29 cellular contexts compared by ENCODE assay signal in the genomic region with DNA sequence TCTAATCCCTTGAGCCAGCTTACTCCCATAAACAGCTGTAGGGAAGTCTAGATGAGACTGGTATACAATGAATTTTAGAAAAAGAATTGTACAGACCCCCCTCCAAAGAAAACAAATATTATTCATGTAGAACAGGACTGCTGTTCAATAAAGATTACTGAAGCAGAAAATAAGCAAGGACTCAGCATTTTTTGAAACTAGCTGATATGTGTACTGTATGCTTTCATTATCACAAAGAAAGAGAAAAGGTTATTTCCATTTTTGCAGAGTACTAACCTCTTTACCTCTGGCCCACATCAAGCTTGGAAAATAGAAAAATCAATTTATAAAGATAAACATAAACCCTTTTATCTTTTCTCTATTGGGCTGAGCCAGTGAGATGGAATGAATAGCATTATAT.
"Had no signal": no experiment of that assay in that cellular context is flagged by ENCODE, and none has a peak within 500 bp of the region (broad histone marks: within the 10 kb centered on the region; RNA-seq: fewer than 3 reads in every experiment).

No MANE protein-coding gene starts in this region.

- H3K4me3 ChIP-seq: body of pancreas, breast epithelium, PC-9 had no signal

- H2AFZ ChIP-seq: PC-9 had no signal

- ATAC-seq: activated CD4-positive, alpha-beta T cell treated with anti-CD3 and anti-CD28 coated beads for 36 hours; activated CD4-positive, CD25-positive, alpha-beta regulatory T cell treated with anti-CD3 and anti-CD28 coated beads, Interleukin-2, amount 50 U/mL, for 24 hours; activated CD8-positive, alpha-beta T cell treated with anti-CD3 and anti-CD28 coated beads, Interleukin-2, amount 10 ng/mL, durations not matched to agents 7 days and 5 days; body of pancreas; WTC11 had no signal

- H3K27ac ChIP-seq: body of pancreas, breast epithelium, PC-9 had no signal

- H3K36me3 ChIP-seq: breast epithelium had no signal

- H3K4me1 ChIP-seq: body of pancreas, breast epithelium had no signal

- H3K4me2 ChIP-seq: PC-9 had no signal

- DNase-seq: activated CD4-positive, alpha-beta T cell treated with anti-CD3 and anti-CD28 coated beads for 36 hours; activated CD4-positive, alpha-beta T cell treated with anti-CD3 and anti-CD28 coated beads, Interleukin-2, amount 10 ng/mL, durations not matched to agents 7 days and 5 days; activated CD4-positive, alpha-beta T cell treated with anti-CD3 and anti-CD28 coated beads, Interleukin-2, amount 50 U/mL, for 48 hours; activated CD8-positive, alpha-beta T cell treated with anti-CD3 and anti-CD28 coated beads, Interleukin-2, amount 10 ng/mL, durations not matched to agents 7 days and 5 days; activated gamma-delta T cell; activated naive CD4-positive, alpha-beta T cell treated with Interleukin-2 at 50 U/mL for 16 hours; activated naive CD8-positive, alpha-beta T cell treated with anti-CD3 and anti-CD28 coated beads, Interleukin-2, amount 10 ng/mL, durations not matched to agents 7 days and 5 days; activated T-cell treated with anti-CD3 and anti-CD28 coated beads, Interleukin-2, amount 50 U/mL, for 24 hours; amygdala; body of pancreas; Karpas-422; KBM-7; NCI-H1417 treated with DMSO at 0.1 percent for 48 hours; NCI-H187 treated with DMSO at 0.1 percent for 48 hours; NCI-H2171 treated with DMSO at 0.1 percent for 48 hours; NCI-H226; NCI-H446 treated with DMSO at 0.1 percent for 48 hours; NCI-H524; PC-9; Right ventricle myocardium superior; SW 1271; T-helper 1 cell; T-helper 2 cell; T-helper 9 cell had no signal

- H3K9me3 ChIP-seq: body of pancreas, breast epithelium had no signal

- FAIRE-seq: astrocyte, RCC 7860 had no signal

- H3K27me3 ChIP-seq: body of pancreas, breast epithelium had no signal
